In genomic region chr3:162400697-162401096, GRCh38 we compare ENCODE assay signal across 1 cellular context.
TF ChIP-seq lines count a peak whose summit lies in the region.

No MANE protein-coding gene starts in this region.

TF ChIP-seq in SK-N-SH, 30 proteins besides CTCF, POLR2A, EP300 and RAD21:
- TF ChIP-seq REST (IDR thresholded peaks at IDR 0.05; ENCODE audit: low read depth, low read length) (no peak), CHD2 (IDR thresholded peaks at IDR 0.05; ENCODE audit: low read length, partially characterized antibody) (no peak), IRF3 (IDR thresholded peaks at IDR 0.05; ENCODE audit: low read depth, low read length) (no peak), NFIC (IDR thresholded peaks at IDR 0.05; ENCODE audit: borderline replicate concordance) (no peak)
